In the genomic region with DNA sequence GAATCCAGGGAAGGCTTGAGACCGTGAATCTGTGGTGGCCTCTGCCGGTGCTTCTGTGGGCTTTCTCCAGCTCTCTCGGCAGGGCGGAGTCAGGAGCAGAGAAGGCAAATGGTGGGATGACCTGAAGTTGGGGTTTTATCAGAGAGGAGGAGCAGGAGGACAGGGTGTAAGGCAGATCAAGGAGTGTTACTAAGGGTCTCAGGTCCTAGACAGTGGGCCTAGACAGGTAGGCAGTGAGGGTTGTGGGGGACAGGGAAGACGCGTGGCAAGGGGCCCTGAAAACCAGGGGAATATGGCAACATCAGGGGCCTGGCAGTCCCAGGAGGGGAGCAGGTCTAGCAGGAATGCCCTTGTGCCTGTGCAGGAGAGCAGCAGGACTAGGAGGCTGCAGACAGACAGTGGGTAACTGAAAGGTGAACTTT, we compare ENCODE assay signal across 11 cellular contexts. TPM values are rescaled to one million over a fixed set of nuclear protein-coding genes. Genes with fewer than 3 reads are reported as not detected.
DNase-seq lines count a peak whose midpoint lies in the region; ATAC-seq and TF ChIP-seq lines count a peak whose summit lies in the region.
"Had no signal": no experiment of that assay in that cellular context is flagged by ENCODE, and none has a peak within 500 bp of the region (broad histone marks: within the 10 kb centered on the region; RNA-seq: fewer than 3 reads in every experiment).

No MANE protein-coding gene starts in this region.

- no peak overlapping the region for H3K4me3 ChIP-seq in spleen

- no peak for TF ChIP-seq CTCF in activated CD8-positive, alpha-beta T cell treated with anti-CD3 and anti-CD28 coated beads for 36 hours (IDR thresholded peaks at IDR 0.05)
- TF ChIP-seq CTCF in spleen (IDR thresholded peaks at IDR 0.05 in 8 of 11, conservative IDR thresholded peaks at IDR 0.05 in 3 of 11) = no peak

- peak overlapping the region; percentile 78 for H3K27ac Mint-ChIP-seq in stimulated activated naive CD8-positive, alpha-beta T cell treated with anti-CD3 and anti-CD28 coated beads, Interleukin-15, Interleukin-2, amounts not matched to agents 100 ng/mL and 50 ng/mL, for 24 hours
- peak overlapping the region; percentile 87 for H3K27ac Mint-ChIP-seq in activated CD8-positive, alpha-beta T cell treated with anti-CD3 and anti-CD28 coated beads for 36 hours

- WGBS in spleen, 5 donors = 88 to 96% (median 89%) methylated on average over 6 of the region's 6 CpGs

- peak overlapping the region in 4 of 8 donors; percentile 27 to 56 (median 38) for H3K27ac ChIP-seq in spleen

- H3K9me3 Mint-ChIP-seq in stimulated activated naive CD8-positive, alpha-beta T cell treated with anti-CD3 and anti-CD28 coated beads, Interleukin-15, Interleukin-2, amounts not matched to agents 100 ng/mL and 50 ng/mL, for 24 hours = peaks cover 5% of the 10 kb centered on the region
- peaks cover 3% of the 10 kb centered on the region for H3K9me3 Mint-ChIP-seq in activated CD8-positive, alpha-beta T cell treated with anti-CD3 and anti-CD28 coated beads for 36 hours

- peaks cover 0 to 64% (median 3%) of the 10 kb centered on the region in 6 donors for H3K36me3 ChIP-seq in spleen

- intact Hi-C loops in activated CD8-positive, alpha-beta T cell treated with anti-CD3 and anti-CD28 coated beads for 36 hours (cut with micrococcal nuclease) = loop anchor here (5.0 kb wide), 1 partner anchor 42 kb away; a partner anchor contains a TSS
- intact Hi-C loops in spleen (cut with DNase I; ENCODE audit: low total_unique reads) = no loop called here

- H3K4me1 Mint-ChIP-seq in stimulated activated naive CD8-positive, alpha-beta T cell treated with anti-CD3 and anti-CD28 coated beads, Interleukin-15, Interleukin-2, amounts not matched to agents 100 ng/mL and 50 ng/mL, for 24 hours (ENCODE audit: low read depth) = peaks cover 60% of the 10 kb centered on the region
- H3K4me1 Mint-ChIP-seq in activated CD8-positive, alpha-beta T cell treated with anti-CD3 and anti-CD28 coated beads for 36 hours (ENCODE audit: low read depth) = peaks cover 59% of the 10 kb centered on the region

- H3K9me3 ChIP-seq in spleen = no peaks in the 10 kb centered on the region

- no peak for DNase-seq in stimulated activated naive CD8-positive, alpha-beta T cell treated with anti-CD3 and anti-CD28 coated beads, Interleukin-15, Interleukin-2, amounts not matched to agents 100 U/mL and 50 U/mL, for 24 hours
- no peak for DNase-seq in activated CD8-positive, alpha-beta T cell treated with anti-CD3 and anti-CD28 coated beads for 36 hours
- no peak for DNase-seq in left lobe of liver (ENCODE audit: low spot score)
- DNase-seq in AML-193 (lab: John Stamatoyannopoulos, UW) = no peak
- no peak for DNase-seq in spleen
- DNase-seq: effector CD8-positive, alpha-beta T cell; left colon; NCI-H1092 treated with DMSO at 0.1 percent for 48 hours had no signal

- peak overlapping the region; percentile 57 for H3K4me3 Mint-ChIP-seq in stimulated activated naive CD8-positive, alpha-beta T cell treated with anti-CD3 and anti-CD28 coated beads, Interleukin-15, Interleukin-2, amounts not matched to agents 100 ng/mL and 50 ng/mL, for 24 hours
- H3K4me3 Mint-ChIP-seq in activated CD8-positive, alpha-beta T cell treated with anti-CD3 and anti-CD28 coated beads for 36 hours = peak overlapping the region; percentile 32

- POLR2A ChIA-PET in activated CD8-positive, alpha-beta T cell treated with anti-CD3 and anti-CD28 coated beads for 36 hours (lab: Charles Lee) = interaction anchor here (0.5 to 1.9 kb wide), 8 partner anchors 9 to 58 kb away, joined by 3 to 7 read pairs (median 4); no protein-coding TSS in a partner anchor

- H3K27me3 ChIP-seq in spleen (replicated peaks in 1 of 7) = no peaks in the 10 kb centered on the region

- TF ChIP-seq POLR2A in spleen (IDR thresholded peaks at IDR 0.05) = no peak

- H3K27me3 Mint-ChIP-seq in stimulated activated naive CD8-positive, alpha-beta T cell treated with anti-CD3 and anti-CD28 coated beads, Interleukin-15, Interleukin-2, amounts not matched to agents 100 ng/mL and 50 ng/mL, for 24 hours = no peaks in the 10 kb centered on the region
- H3K27me3 Mint-ChIP-seq in activated CD8-positive, alpha-beta T cell treated with anti-CD3 and anti-CD28 coated beads for 36 hours = no peaks in the 10 kb centered on the region

- CTCF ChIA-PET in activated CD8-positive, alpha-beta T cell treated with anti-CD3 and anti-CD28 coated beads for 36 hours (lab: Charles Lee) = interaction anchor here (1.0 to 3.2 kb wide), 5 partner anchors 14 to 127 kb away, joined by 3 to 19 read pairs (median 4); a partner anchor contains a TSS

- H3K4me1 ChIP-seq in spleen = peaks cover 0 to 20% (median 7%) of the 10 kb centered on the region in 6 donors

- peaks cover 48% of the 10 kb centered on the region for H3K36me3 Mint-ChIP-seq in stimulated activated naive CD8-positive, alpha-beta T cell treated with anti-CD3 and anti-CD28 coated beads, Interleukin-15, Interleukin-2, amounts not matched to agents 100 ng/mL and 50 ng/mL, for 24 hours (ENCODE audit: low read depth)
- peaks cover 43% of the 10 kb centered on the region for H3K36me3 Mint-ChIP-seq in activated CD8-positive, alpha-beta T cell treated with anti-CD3 and anti-CD28 coated beads for 36 hours (ENCODE audit: low read depth)

- ATAC-seq in stimulated activated naive CD8-positive, alpha-beta T cell treated with anti-CD3 and anti-CD28 coated beads, Interleukin-15, Interleukin-2, amounts not matched to agents 100 U/mL and 50 U/mL, for 24 hours = no peak
- peak; percentile 8 for ATAC-seq in activated CD8-positive, alpha-beta T cell treated with anti-CD3 and anti-CD28 coated beads for 36 hours
- ATAC-seq in left lobe of liver (peak; percentile 17), HG02571 (IDR thresholded peaks at IDR 0.05; ENCODE audit: unreplicated experiment) (no peak), GM21367 (IDR thresholded peaks at IDR 0.05; ENCODE audit: unreplicated experiment) (no peak)
- ATAC-seq: left colon had no signal

RNA-seq across cellular contexts. Expression of a gene that starts 42.2 kb away (rescaled TPM):
- 100 to 1,000 TPM; 320 to 333 TPM for total RNA-seq in activated CD8-positive, alpha-beta T cell treated with anti-CD3 and anti-CD28 coated beads for 36 hours
- 47.8 TPM for total RNA-seq in left lobe of liver
- 100 to 1,000 TPM in 6 of 7 donors, 10 to 100 TPM in 1; 94.9 to 160 (median 149) TPM for total RNA-seq in spleen
- polyA plus RNA-seq in spleen = 100 to 1,000 TPM; 151 to 214 (median 198) TPM

RNA-seq across cellular contexts. Expression of a gene that starts 43.0 kb away (rescaled TPM):
- 10 to 100 TPM; 38.3 to 40.6 TPM for total RNA-seq in activated CD8-positive, alpha-beta T cell treated with anti-CD3 and anti-CD28 coated beads for 36 hours
- total RNA-seq in left lobe of liver (28.5 TPM), spleen (10 to 100 TPM in 4 of 7 donors, 1 to 10 TPM in 3; 5.8 to 22.7 (median 10.1) TPM)
- polyA plus RNA-seq in spleen = 1 to 10 TPM; 5.2 to 6.6 (median 6.3) TPM

Comparison
In these comparisons a context has a peak if more than half of its experiments do, and no peak if none do; other contexts are left out.
1. ATAC-seq: peak in activated CD8-positive, alpha-beta T cell treated with anti-CD3 and anti-CD28 coated beads for 36 hours (single experiment) and left lobe of liver (single experiment); none in stimulated activated naive CD8-positive, alpha-beta T cell treated with anti-CD3 and anti-CD28 coated beads, Interleukin-15, Interleukin-2, amounts not matched to agents 100 U/mL and 50 U/mL, for 24 hours (single experiment), HG02571 (single experiment) and GM21367 (single experiment).